Comparison of ENCODE assay signal across 9 cellular contexts in the genomic region with DNA sequence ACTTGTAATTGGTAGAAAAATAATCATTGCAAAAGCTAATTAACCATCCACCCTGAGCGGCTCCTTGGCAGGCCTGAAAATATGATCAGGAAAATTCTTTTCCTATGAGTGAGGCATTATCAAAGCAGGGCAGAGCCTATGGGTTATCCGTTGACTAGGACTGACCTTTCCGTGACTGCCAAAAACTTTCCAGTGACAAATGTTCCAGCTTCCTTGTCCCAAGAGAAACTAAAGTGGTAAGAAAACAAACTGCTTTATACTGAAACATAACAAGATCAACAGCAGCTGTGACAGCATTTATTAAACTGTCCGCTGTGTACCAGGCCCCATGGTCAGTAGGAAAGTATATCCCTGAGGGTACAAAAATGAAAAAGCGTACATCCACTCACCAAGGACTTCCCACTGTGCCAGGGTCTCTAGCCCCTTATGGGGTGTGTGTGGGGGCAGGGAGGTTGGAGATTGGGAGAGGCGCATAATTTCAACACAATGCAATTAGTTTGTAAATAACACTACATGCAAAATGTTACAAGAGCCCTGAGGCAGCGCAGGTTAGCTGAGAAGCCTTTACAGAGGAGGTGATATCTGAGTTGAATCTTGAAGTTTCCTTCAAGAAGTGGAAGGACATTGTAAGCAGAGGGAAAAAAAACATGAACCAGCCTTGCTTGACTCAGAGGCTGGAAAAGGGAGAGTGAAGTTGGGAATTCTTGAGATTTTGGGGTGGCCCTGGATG. TPM values are rescaled to one million over a fixed set of nuclear protein-coding genes. Genes with fewer than 3 reads are reported as not detected.
DNase-seq lines count a peak whose midpoint lies in the region; ATAC-seq and TF ChIP-seq lines count a peak whose summit lies in the region.
"Had no signal": no experiment of that assay in that cellular context is flagged by ENCODE, and none has a peak within 500 bp of the region (broad histone marks: within the 10 kb centered on the region; RNA-seq: fewer than 3 reads in every experiment).

No MANE protein-coding gene starts in this region.

- H3K27ac Mint-ChIP-seq in CD4-positive, alpha-beta T cell, result no peak overlapping the region

- H3K4me3 ChIP-seq in adipocyte (ENCODE audit: low read length) (peak overlapping the region; percentile 36), left ventricle myocardium inferior (no peak overlapping the region), skin epidermis (no peak overlapping the region)

- no peaks in the 10 kb centered on the region for H3K27me3 Mint-ChIP-seq in CD4-positive, alpha-beta T cell

- POLR2A ChIA-PET in CD4-positive, alpha-beta T cell (lab: Charles Lee), result no interaction called here

- intact Hi-C loops in left ventricle myocardium inferior (cut with micrococcal nuclease), result no loop called here
- intact Hi-C loops in CD4-positive, alpha-beta T cell (cut with DNase I, micrococcal nuclease), result no loop called here

- CTCF ChIA-PET in CD4-positive, alpha-beta T cell (lab: Charles Lee), result no interaction called here

- no peaks in the 10 kb centered on the region for H3K9me3 Mint-ChIP-seq in CD4-positive, alpha-beta T cell

- no peak for ATAC-seq in CD4-positive, alpha-beta T cell (ENCODE audit: poor library complexity)

- no peak overlapping the region for H3K4me3 Mint-ChIP-seq in CD4-positive, alpha-beta T cell

- DNase-seq in HK-2 (ENCODE audit: unreplicated experiment) (peak; percentile 34), adipocyte (ENCODE audit: low read depth) (peak; percentile 72), left ventricle myocardium inferior (no peak), GM19240 (ENCODE audit: insufficient read length, low spot score) (no peak), islet precursor cell (no peak), hippocampal formation (lab: John Stamatoyannopoulos, UW) (no peak)
- DNase-seq in CD4-positive, alpha-beta T cell, result no peak
- DNase-seq: WERI-Rb-1 had no signal

- peaks cover 51% of the 10 kb centered on the region for H3K4me1 ChIP-seq in adipocyte (ENCODE audit: control insufficient read depth, insufficient read depth, low read length)
- H3K4me1 ChIP-seq in left ventricle myocardium inferior, result peaks cover 56% of the 10 kb centered on the region

- H3K27ac ChIP-seq in left ventricle myocardium inferior (replicated peaks), result peak overlapping the region; percentile 92
- H3K27ac ChIP-seq in skin epidermis, result peak overlapping the region in 20 of 21 experiments; percentile 35 to 89 (median 80)
- H3K27ac ChIP-seq in CD4-positive, alpha-beta T cell (ENCODE audit: low read depth, low read length), result no peak overlapping the region
- H3K27ac ChIP-seq: WERI-Rb-1 had no signal

- peak overlapping the region; percentile 81 for H3K9ac ChIP-seq in adipocyte (ENCODE audit: low read length)

- no peaks in the 10 kb centered on the region for H3K36me3 Mint-ChIP-seq in CD4-positive, alpha-beta T cell (ENCODE audit: low read depth)

- H3K36me3 ChIP-seq in adipocyte (ENCODE audit: control insufficient read depth, insufficient read depth, low read length, severe bottlenecking) (no peaks in the 10 kb centered on the region), left ventricle myocardium inferior (no peaks in the 10 kb centered on the region)
- H3K36me3 ChIP-seq: WERI-Rb-1 had no signal

- no peaks in the 10 kb centered on the region for H3K4me1 Mint-ChIP-seq in CD4-positive, alpha-beta T cell (ENCODE audit: low read depth)

- TF ChIP-seq CTCF in left ventricle myocardium inferior (IDR thresholded peaks at IDR 0.05; ENCODE audit: borderline replicate concordance), result no peak
- TF ChIP-seq CTCF in CD4-positive, alpha-beta T cell (IDR thresholded peaks at IDR 0.05), result no peak

- no peaks in the 10 kb centered on the region for H3K27me3 ChIP-seq in adipocyte (replicated peaks; ENCODE audit: control insufficient read depth, insufficient read depth, low read length)
- no peaks in the 10 kb centered on the region for H3K27me3 ChIP-seq in left ventricle myocardium inferior (ENCODE audit: low read depth)
- H3K27me3 ChIP-seq in CD4-positive, alpha-beta T cell (ENCODE audit: control insufficient read depth, insufficient read depth, low read length), result no peaks in the 10 kb centered on the region

- no peaks in the 10 kb centered on the region for H3K9me3 ChIP-seq in adipocyte (ENCODE audit: control insufficient read depth, low read length)
- H3K9me3 ChIP-seq in left ventricle myocardium inferior (replicated peaks), result no peaks in the 10 kb centered on the region
- H3K9me3 ChIP-seq in CD4-positive, alpha-beta T cell (ENCODE audit: control insufficient read depth, low read length), result no peaks in the 10 kb centered on the region

RNA-seq across cellular contexts. Expression of a gene that starts 8.6 kb away (rescaled TPM):
- 1.5 TPM for total RNA-seq in left ventricle myocardium inferior
- total RNA-seq in CD4-positive, alpha-beta T cell, result 1 to 10 TPM in 1 of 2 experiments, under 1 TPM in 1; 0.61 to 1.2 TPM

Comparison
In these comparisons a context has a peak if more than half of its experiments do, and no peak if none do; other contexts are left out.
1. DNase-seq: peak in HK-2 (single experiment) and adipocyte (single experiment); none in left ventricle myocardium inferior (single experiment), CD4-positive, alpha-beta T cell (0 of 10), GM19240 (single experiment), islet precursor cell (single experiment) and hippocampal formation (0 of 2).